In the genomic region with DNA sequence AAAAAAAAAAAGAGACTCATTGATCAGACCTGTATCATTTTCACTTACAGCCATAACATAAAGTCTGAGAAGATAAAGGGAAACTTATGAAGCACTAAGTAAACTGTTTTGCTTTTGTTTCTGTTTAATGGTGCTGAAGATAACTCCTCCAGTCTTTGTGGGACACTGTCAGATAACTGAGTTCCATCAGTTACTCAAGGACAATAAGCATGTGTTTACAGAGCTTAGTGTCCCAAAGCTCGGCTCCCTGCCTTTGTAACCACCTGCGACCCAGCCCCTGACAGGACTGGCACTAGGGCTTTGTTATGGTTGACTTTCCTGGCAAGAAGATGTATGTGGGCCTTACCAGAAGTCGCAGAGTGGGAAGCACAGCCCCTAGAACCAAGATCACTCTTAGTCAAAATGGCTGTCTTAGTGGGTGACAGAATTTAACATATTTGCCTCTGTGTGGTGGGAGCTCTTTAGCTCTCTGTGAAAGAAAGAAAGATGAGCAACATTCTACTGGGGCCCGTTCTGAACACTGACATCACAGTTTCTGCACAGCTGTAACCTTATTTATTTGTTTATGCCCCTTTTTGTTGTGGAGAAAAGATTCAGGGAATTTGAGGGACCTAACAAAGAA, we compare ENCODE assay signal across 1 cellular context.
TF ChIP-seq lines count a peak whose summit lies in the region.

No MANE protein-coding gene starts in this region.

TF ChIP-seq in K562, 482 proteins besides CTCF, POLR2A, EP300 and RAD21 (continued from another document):
- TF ChIP-seq, protein P1, sequence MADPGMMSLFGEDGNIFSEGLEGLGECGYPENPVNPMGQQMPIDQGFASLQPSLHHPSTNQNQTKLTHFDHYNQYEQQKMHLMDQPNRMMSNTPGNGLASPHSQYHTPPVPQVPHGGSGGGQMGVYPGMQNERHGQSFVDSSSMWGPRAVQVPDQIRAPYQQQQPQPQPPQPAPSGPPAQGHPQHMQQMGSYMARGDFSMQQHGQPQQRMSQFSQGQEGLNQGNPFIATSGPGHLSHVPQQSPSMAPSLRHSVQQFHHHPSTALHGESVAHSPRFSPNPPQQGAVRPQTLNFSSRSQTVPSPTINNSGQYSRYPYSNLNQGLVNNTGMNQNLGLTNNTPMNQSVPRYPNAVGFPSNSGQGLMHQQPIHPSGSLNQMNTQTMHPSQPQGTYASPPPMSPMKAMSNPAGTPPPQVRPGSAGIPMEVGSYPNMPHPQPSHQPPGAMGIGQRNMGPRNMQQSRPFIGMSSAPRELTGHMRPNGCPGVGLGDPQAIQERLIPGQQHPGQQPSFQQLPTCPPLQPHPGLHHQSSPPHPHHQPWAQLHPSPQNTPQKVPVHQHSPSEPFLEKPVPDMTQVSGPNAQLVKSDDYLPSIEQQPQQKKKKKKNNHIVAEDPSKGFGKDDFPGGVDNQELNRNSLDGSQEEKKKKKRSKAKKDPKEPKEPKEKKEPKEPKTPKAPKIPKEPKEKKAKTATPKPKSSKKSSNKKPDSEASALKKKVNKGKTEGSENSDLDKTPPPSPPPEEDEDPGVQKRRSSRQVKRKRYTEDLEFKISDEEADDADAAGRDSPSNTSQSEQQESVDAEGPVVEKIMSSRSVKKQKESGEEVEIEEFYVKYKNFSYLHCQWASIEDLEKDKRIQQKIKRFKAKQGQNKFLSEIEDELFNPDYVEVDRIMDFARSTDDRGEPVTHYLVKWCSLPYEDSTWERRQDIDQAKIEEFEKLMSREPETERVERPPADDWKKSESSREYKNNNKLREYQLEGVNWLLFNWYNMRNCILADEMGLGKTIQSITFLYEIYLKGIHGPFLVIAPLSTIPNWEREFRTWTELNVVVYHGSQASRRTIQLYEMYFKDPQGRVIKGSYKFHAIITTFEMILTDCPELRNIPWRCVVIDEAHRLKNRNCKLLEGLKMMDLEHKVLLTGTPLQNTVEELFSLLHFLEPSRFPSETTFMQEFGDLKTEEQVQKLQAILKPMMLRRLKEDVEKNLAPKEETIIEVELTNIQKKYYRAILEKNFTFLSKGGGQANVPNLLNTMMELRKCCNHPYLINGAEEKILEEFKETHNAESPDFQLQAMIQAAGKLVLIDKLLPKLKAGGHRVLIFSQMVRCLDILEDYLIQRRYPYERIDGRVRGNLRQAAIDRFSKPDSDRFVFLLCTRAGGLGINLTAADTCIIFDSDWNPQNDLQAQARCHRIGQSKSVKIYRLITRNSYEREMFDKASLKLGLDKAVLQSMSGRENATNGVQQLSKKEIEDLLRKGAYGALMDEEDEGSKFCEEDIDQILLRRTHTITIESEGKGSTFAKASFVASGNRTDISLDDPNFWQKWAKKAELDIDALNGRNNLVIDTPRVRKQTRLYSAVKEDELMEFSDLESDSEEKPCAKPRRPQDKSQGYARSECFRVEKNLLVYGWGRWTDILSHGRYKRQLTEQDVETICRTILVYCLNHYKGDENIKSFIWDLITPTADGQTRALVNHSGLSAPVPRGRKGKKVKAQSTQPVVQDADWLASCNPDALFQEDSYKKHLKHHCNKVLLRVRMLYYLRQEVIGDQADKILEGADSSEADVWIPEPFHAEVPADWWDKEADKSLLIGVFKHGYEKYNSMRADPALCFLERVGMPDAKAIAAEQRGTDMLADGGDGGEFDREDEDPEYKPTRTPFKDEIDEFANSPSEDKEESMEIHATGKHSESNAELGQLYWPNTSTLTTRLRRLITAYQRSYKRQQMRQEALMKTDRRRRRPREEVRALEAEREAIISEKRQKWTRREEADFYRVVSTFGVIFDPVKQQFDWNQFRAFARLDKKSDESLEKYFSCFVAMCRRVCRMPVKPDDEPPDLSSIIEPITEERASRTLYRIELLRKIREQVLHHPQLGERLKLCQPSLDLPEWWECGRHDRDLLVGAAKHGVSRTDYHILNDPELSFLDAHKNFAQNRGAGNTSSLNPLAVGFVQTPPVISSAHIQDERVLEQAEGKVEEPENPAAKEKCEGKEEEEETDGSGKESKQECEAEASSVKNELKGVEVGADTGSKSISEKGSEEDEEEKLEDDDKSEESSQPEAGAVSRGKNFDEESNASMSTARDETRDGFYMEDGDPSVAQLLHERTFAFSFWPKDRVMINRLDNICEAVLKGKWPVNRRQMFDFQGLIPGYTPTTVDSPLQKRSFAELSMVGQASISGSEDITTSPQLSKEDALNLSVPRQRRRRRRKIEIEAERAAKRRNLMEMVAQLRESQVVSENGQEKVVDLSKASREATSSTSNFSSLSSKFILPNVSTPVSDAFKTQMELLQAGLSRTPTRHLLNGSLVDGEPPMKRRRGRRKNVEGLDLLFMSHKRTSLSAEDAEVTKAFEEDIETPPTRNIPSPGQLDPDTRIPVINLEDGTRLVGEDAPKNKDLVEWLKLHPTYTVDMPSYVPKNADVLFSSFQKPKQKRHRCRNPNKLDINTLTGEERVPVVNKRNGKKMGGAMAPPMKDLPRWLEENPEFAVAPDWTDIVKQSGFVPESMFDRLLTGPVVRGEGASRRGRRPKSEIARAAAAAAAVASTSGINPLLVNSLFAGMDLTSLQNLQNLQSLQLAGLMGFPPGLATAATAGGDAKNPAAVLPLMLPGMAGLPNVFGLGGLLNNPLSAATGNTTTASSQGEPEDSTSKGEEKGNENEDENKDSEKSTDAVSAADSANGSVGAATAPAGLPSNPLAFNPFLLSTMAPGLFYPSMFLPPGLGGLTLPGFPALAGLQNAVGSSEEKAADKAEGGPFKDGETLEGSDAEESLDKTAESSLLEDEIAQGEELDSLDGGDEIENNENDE (IDR thresholded peaks at IDR 0.05; ENCODE audit: low read depth, low read length) = no peak
- no peak for TF ChIP-seq MTA1 (IDR thresholded peaks at IDR 0.05; ENCODE audit: borderline replicate concordance)
- TF ChIP-seq PTRF (tag; IDR thresholded peaks at IDR 0.05) = no peak
- TF ChIP-seq SETDB1 (IDR thresholded peaks at IDR 0.05; ENCODE audit: low read length) = no peak
- TF ChIP-seq NFE2 (IDR thresholded peaks at IDR 0.05; ENCODE audit: low read depth) = no peak
- no peak for TF ChIP-seq HCFC1 (IDR thresholded peaks at IDR 0.05; ENCODE audit: low read depth, low read length)
- TF ChIP-seq GABPB2 (CRISPR knock-in tag; conservative IDR thresholded peaks at IDR 0.05) = no peak
- TF ChIP-seq ZNF785 (CRISPR knock-in tag; IDR thresholded peaks at IDR 0.05) = no peak
- TF ChIP-seq POU5F1 (IDR thresholded peaks at IDR 0.05; ENCODE audit: borderline replicate concordance, low read depth, low read length, partially characterized antibody) = no peak
- TF ChIP-seq BCOR (IDR thresholded peaks at IDR 0.05) = no peak
- no peak for TF ChIP-seq SP1 (CRISPR knock-in tag; IDR thresholded peaks at IDR 0.05)
